8 cellular contexts compared by ENCODE assay signal in genomic region chr18:63936156-63936931, GRCh38. TPM values are rescaled to one million over a fixed set of nuclear protein-coding genes. Genes with fewer than 3 reads are reported as not detected.
DNase-seq lines count a peak whose midpoint lies in the region; ATAC-seq, FAIRE-seq and TF ChIP-seq lines count a peak whose summit lies in the region.

No MANE protein-coding gene starts in this region.

- H3K9ac ChIP-seq in K562 (ENCODE audit: insufficient read depth in 1 of 2, low read depth in 2 of 2, low read length in 2 of 2) = no peak overlapping the region

- H2AFZ ChIP-seq in K562 (ENCODE audit: low read depth, low read length) = no peak overlapping the region

- no peaks in the 10 kb centered on the region for H3K9me1 ChIP-seq in K562 (ENCODE audit: control insufficient read depth, insufficient read depth, low read length)

- H4K20me1 ChIP-seq in K562 (replicated peaks; ENCODE audit: control insufficient read depth, insufficient read depth, low read length) = no peaks in the 10 kb centered on the region

- TF ChIP-seq POLR2A in GM15510 (IDR thresholded peaks at IDR 0.05; ENCODE audit: borderline replicate concordance, extremely low read depth, insufficient read length) (peak; percentile 42), NB4 (IDR thresholded peaks at IDR 0.05; ENCODE audit: extremely low read depth, insufficient read length) (no peak), K562 (conservative IDR thresholded peaks at IDR 0.05) (no peak)

- no peaks in the 10 kb centered on the region for H3K9me3 ChIP-seq in K562 (replicated peaks; ENCODE audit: control insufficient read depth, insufficient read depth, low read depth, low read length)

- CTCF ChIA-PET in K562 (lab: Yijun Ruan, JAX; ENCODE audit: low intra/inter-chr PET ratio) = interaction anchor here (0.5 kb wide), 2 partner anchors 58 to 419 kb away, joined by 3 read pairs; no protein-coding TSS in a partner anchor

- DNase-seq in NB4 (ENCODE audit: low read depth) (peak; percentile 90), T-helper 1 cell (peak; percentile 20 to 77 (median 29)), K562 (ENCODE audit: extremely low read depth in 1 of 4, low spot score in 3 of 4) (peak; percentile 14 to 60 (median 24)), iPS DF 4.7 (ENCODE audit: extremely low read depth, low spot score) (peak; percentile 74), retinal pigment epithelial cell (ENCODE audit: low read depth) (peak; percentile 16), AML-193 (lab: John Stamatoyannopoulos, UW) (no peak)

- H3K4me2 ChIP-seq in K562 (ENCODE audit: insufficient read depth, low read length) = no peak overlapping the region

- no peak for FAIRE-seq in K562 (lab: Jason Lieb, UNC)

- H3K4me3 ChIP-seq in NB4 (ENCODE audit: low read depth, low read length) (peak overlapping the region; percentile 53), K562 (no peak overlapping the region), retinal pigment epithelial cell (ENCODE audit: low read length) (peak overlapping the region; percentile 64)

- no peak for TF ChIP-seq EP300 in K562 (IDR thresholded peaks at IDR 0.05; ENCODE audit: low read length)

- intact Hi-C loops in K562 (cut with micrococcal nuclease) = loop anchor here (2.0 to 5.0 kb wide), 2 partner anchors 42 to 419 kb away; no protein-coding TSS in a partner anchor

- no peaks in the 10 kb centered on the region for H3K79me2 ChIP-seq in K562 (ENCODE audit: control insufficient read depth, insufficient read depth, low read length)

- peak; percentile 38 to 39 for TF ChIP-seq RAD21 in K562 (CRISPR knock-in tag; conservative IDR thresholded peaks at IDR 0.05 in 1 of 2, IDR thresholded peaks at IDR 0.05 in 1 of 2)

- in situ Hi-C loops in K562 (cut with MboI) = no loop called here

- TF ChIP-seq CTCF in NB4 (IDR thresholded peaks at IDR 0.05; ENCODE audit: low read depth, low read length) (peak; percentile 67), K562 (IDR thresholded peaks at IDR 0.05 in 2 of 3, conservative IDR thresholded peaks at IDR 0.05 in 1 of 3; ENCODE audit: insufficient read depth in 2 of 3, low read depth in 1 of 3, low read length in 3 of 3) (peak; percentile 34 to 48 (median 44); a peak in 5 of 6 replicates), retinal pigment epithelial cell (conservative IDR thresholded peaks at IDR 0.05; ENCODE audit: low read depth, low read length) (peak; percentile 75)

- POLR2A ChIA-PET in K562 (lab: Yijun Ruan, JAX) = no interaction called here

- H3K4me1 ChIP-seq in K562 (replicated peaks in 1 of 2; ENCODE audit: control insufficient read depth in 2 of 2, insufficient read depth in 2 of 2, low read length in 2 of 2) = peaks cover 0 to 6% of the 10 kb centered on the region in 2 experiments; a peak in 2 of 5 replicates

- no peaks in the 10 kb centered on the region for H3K36me3 ChIP-seq in K562 (ENCODE audit: control insufficient read depth, insufficient read depth, low read length)

- WGBS in K562 (ENCODE audit: insufficient coverage, low coverage, missing lambda C conversion rate) = 0% methylated on average over 18 of the region's 54 CpGs

- no TSS peak for BruUV-seq in K562 (replicated peaks; lab: Mats Ljungman, UMichigan)

- no peaks in the 10 kb centered on the region for H3K27me3 ChIP-seq in K562 (ENCODE audit: control insufficient read depth in 2 of 2, insufficient read depth in 2 of 2, low read length in 2 of 2)

- no peak overlapping the region for H3K27ac ChIP-seq in K562 (ENCODE audit: extremely low read depth, low read depth, low read length)

- ATAC-seq in HG02610 (IDR thresholded peaks at IDR 0.05; ENCODE audit: unreplicated experiment) (peak; percentile 97), K562 (peak; percentile 99)

TF ChIP-seq in K562, 482 proteins besides CTCF, POLR2A, EP300 and RAD21 (continues in another document):
- no peak for TF ChIP-seq NBN (IDR thresholded peaks at IDR 0.05; ENCODE audit: low read depth)
- no peak for TF ChIP-seq BRD9 (IDR thresholded peaks at IDR 0.05; ENCODE audit: low read depth, partially characterized antibody)
- TF ChIP-seq MTA1 (IDR thresholded peaks at IDR 0.05; ENCODE audit: borderline replicate concordance) = no peak
- TF ChIP-seq SMC3 (conservative IDR thresholded peaks at IDR 0.05; ENCODE audit: insufficient read depth, low read depth, low read length) = 0 out of 2 replicates have a peak, but pooled peaks have one; percentile 20

RNA-seq across cellular contexts. Expression of gene HMSD, which starts 12.8 kb away (rescaled TPM):
- total RNA-seq in K562 (2011; cell fraction: chromatin; rRNA removed; ENCODE audit: low replicate concordance) = not detected in 2 replicates
- not detected in 2 replicates for total RNA-seq in K562 (2011; cell fraction: nucleolus; rRNA removed)
- not detected in 2 replicates for total RNA-seq in K562 (2011; cell fraction: nucleoplasm; rRNA removed)
- total RNA-seq in K562 (2014; rRNA removed) (not detected in 2 replicates), K562 (2014; rRNA removed; fragmentation: Illumina TruSeq; extraction: Trizol) (not detected in 2 replicates), K562 (2015; rRNA removed; fragmentation: Illumina TruSeq; extraction: Trizol) (not detected in 2 replicates), K562 (2021) (0.33 and 0.87 TPM in 2 replicates)
- polyA plus RNA-seq in K562 (2011; rRNA removed) (not detected in 2 replicates), K562 (2014; fragmentation: Illumina TruSeq; extraction: Trizol) (0.24 TPM in 1 of 2 replicates, not detected in the other), K562 (2014; fragmentation: Nextera tagmentation; extraction: Ambion mirVana) (under 1 TPM; 0.18 to 0.39 TPM), K562 (2014; rRNA removed) (0.05 TPM in 1 of 2 replicates, not detected in the other)
- polyA plus RNA-seq in K562 (2011; cell fraction: cytosol; rRNA removed) = not detected in 2 replicates
- polyA plus RNA-seq in K562 (2011; cell fraction: nucleus; rRNA removed) = not detected in 2 replicates
- polyA plus RNA-seq in K562 (2012) = 0.39 and 0.51 TPM in 2 replicates
- polyA minus RNA-seq in K562 (2011; rRNA and poly(A)+ RNA removed) = not detected in 2 replicates
- not detected in 2 replicates for polyA minus RNA-seq in K562 (2011; cell fraction: cytosol; rRNA and poly(A)+ RNA removed)
- not detected in 2 replicates for polyA minus RNA-seq in K562 (2011; cell fraction: nucleus; rRNA and poly(A)+ RNA removed)

RNA-seq across cellular contexts. Expression of gene SERPINB10, which starts 28.6 kb away (rescaled TPM):
- total RNA-seq in K562 (2011; cell fraction: chromatin; rRNA removed; ENCODE audit: low replicate concordance) = not detected in 2 replicates
- total RNA-seq in K562 (2011; cell fraction: nucleolus; rRNA removed) = not detected in 2 replicates
- total RNA-seq in K562 (2011; cell fraction: nucleoplasm; rRNA removed) = not detected in 2 replicates
- total RNA-seq in K562 (2014; rRNA removed) (not detected in 2 replicates), K562 (2014; rRNA removed; fragmentation: Illumina TruSeq; extraction: Trizol) (not detected in 2 replicates), K562 (2015; rRNA removed; fragmentation: Illumina TruSeq; extraction: Trizol) (not detected in 2 replicates), K562 (2021) (not detected in 2 replicates)
- polyA plus RNA-seq in K562 (2011; rRNA removed) (not detected in 2 replicates), K562 (2014; fragmentation: Illumina TruSeq; extraction: Trizol) (not detected in 2 replicates), K562 (2014; fragmentation: Nextera tagmentation; extraction: Ambion mirVana) (not detected), K562 (2014; rRNA removed) (not detected in 2 replicates)
- polyA plus RNA-seq in K562 (2011; cell fraction: cytosol; rRNA removed) = not detected in 2 replicates
- polyA plus RNA-seq in K562 (2011; cell fraction: nucleus; rRNA removed) = not detected in 2 replicates
- not detected in 2 replicates for polyA plus RNA-seq in K562 (2012)
- polyA minus RNA-seq in K562 (2011; rRNA and poly(A)+ RNA removed) = not detected in 2 replicates
- polyA minus RNA-seq in K562 (2011; cell fraction: cytosol; rRNA and poly(A)+ RNA removed) = not detected in 2 replicates
- not detected in 2 replicates for polyA minus RNA-seq in K562 (2011; cell fraction: nucleus; rRNA and poly(A)+ RNA removed)

RNA-seq across cellular contexts. Expression of gene SERPINB8, which starts 33.5 kb away (rescaled TPM):
- total RNA-seq in K562 (2011; cell fraction: chromatin; rRNA removed; ENCODE audit: low replicate concordance) = 0.12 TPM in 1 of 2 replicates, not detected in the other
- total RNA-seq in K562 (2011; cell fraction: nucleolus; rRNA removed) = not detected in 2 replicates
- total RNA-seq in K562 (2011; cell fraction: nucleoplasm; rRNA removed) = not detected in 2 replicates
- total RNA-seq in K562 (2014; rRNA removed) (0.05 TPM in 1 of 2 replicates, not detected in the other), K562 (2014; rRNA removed; fragmentation: Illumina TruSeq; extraction: Trizol) (0.07 and 0.13 TPM in 2 replicates), K562 (2015; rRNA removed; fragmentation: Illumina TruSeq; extraction: Trizol) (0.11 TPM in 2 replicates), K562 (2021) (0.09 and 0.20 TPM in 2 replicates)
- polyA plus RNA-seq in K562 (2011; rRNA removed) (0.04 and 0.11 TPM in 2 replicates), K562 (2014; fragmentation: Illumina TruSeq; extraction: Trizol) (0.19 and 0.26 TPM in 2 replicates), K562 (2014; fragmentation: Nextera tagmentation; extraction: Ambion mirVana) (under 1 TPM; 0.06 to 0.15 TPM), K562 (2014; rRNA removed) (0.07 and 0.09 TPM in 2 replicates)
- not detected in 2 replicates for polyA plus RNA-seq in K562 (2011; cell fraction: cytosol; rRNA removed)
- polyA plus RNA-seq in K562 (2011; cell fraction: nucleus; rRNA removed) = not detected in 2 replicates
- polyA plus RNA-seq in K562 (2012) = 0.12 and 1.0 TPM in 2 replicates
- not detected in 2 replicates for polyA minus RNA-seq in K562 (2011; rRNA and poly(A)+ RNA removed)
- not detected in 2 replicates for polyA minus RNA-seq in K562 (2011; cell fraction: cytosol; rRNA and poly(A)+ RNA removed)
- 0.13 TPM in 1 of 2 replicates, not detected in the other for polyA minus RNA-seq in K562 (2011; cell fraction: nucleus; rRNA and poly(A)+ RNA removed)

RNA-seq across cellular contexts. Expression of gene SERPINB2, which starts 48.8 kb away (rescaled TPM):
- total RNA-seq in K562 (2011; cell fraction: chromatin; rRNA removed; ENCODE audit: low replicate concordance) = not detected in 2 replicates
- total RNA-seq in K562 (2011; cell fraction: nucleolus; rRNA removed) = not detected in 2 replicates
- 0.22 TPM in 1 of 2 replicates, not detected in the other for total RNA-seq in K562 (2011; cell fraction: nucleoplasm; rRNA removed)
- total RNA-seq in K562 (2014; rRNA removed) (not detected in 2 replicates), K562 (2014; rRNA removed; fragmentation: Illumina TruSeq; extraction: Trizol) (0.07 TPM in 1 of 2 replicates, not detected in the other), K562 (2015; rRNA removed; fragmentation: Illumina TruSeq; extraction: Trizol) (not detected in 2 replicates), K562 (2021) (not detected in 2 replicates)
- polyA plus RNA-seq in K562 (2011; rRNA removed) (0.08 and 0.11 TPM in 2 replicates), K562 (2014; fragmentation: Illumina TruSeq; extraction: Trizol) (0.08 and 0.13 TPM in 2 replicates), K562 (2014; fragmentation: Nextera tagmentation; extraction: Ambion mirVana) (under 1 TPM in 1 of 2 experiments, not detected in 1; 0.03 TPM), K562 (2014; rRNA removed) (not detected in 2 replicates)
- 0.03 and 0.31 TPM in 2 replicates for polyA plus RNA-seq in K562 (2011; cell fraction: cytosol; rRNA removed)
- polyA plus RNA-seq in K562 (2011; cell fraction: nucleus; rRNA removed) = 0.41 TPM in 1 of 2 replicates, not detected in the other
- polyA plus RNA-seq in K562 (2012) = 0.12 TPM in 1 of 2 replicates, not detected in the other
- polyA minus RNA-seq in K562 (2011; rRNA and poly(A)+ RNA removed) = 0.18 TPM in 1 of 2 replicates, not detected in the other
- not detected in 2 replicates for polyA minus RNA-seq in K562 (2011; cell fraction: cytosol; rRNA and poly(A)+ RNA removed)
- not detected in 2 replicates for polyA minus RNA-seq in K562 (2011; cell fraction: nucleus; rRNA and poly(A)+ RNA removed)

Comparison
In these comparisons a context has a peak if more than half of its experiments do, and no peak if none do; other contexts are left out.
1. DNase-seq: peak in NB4 (single experiment), T-helper 1 cell (5 of 5), K562 (4 of 4), iPS DF 4.7 (single experiment) and retinal pigment epithelial cell (single experiment); none in AML-193 (0 of 2).
2. Peak in every context shown above with its lines, with median percentiles within 50 percentile points of each other: CTCF ChIP-seq.